ENCODE assay signal across 24 cellular contexts in genomic region chr12:132330549-132330881, GRCh38. TPM values are rescaled to one million over a fixed set of nuclear protein-coding genes. Genes with fewer than 3 reads are reported as not detected.
DNase-seq lines count a peak whose midpoint lies in the region; ATAC-seq, FAIRE-seq and TF ChIP-seq lines count a peak whose summit lies in the region.
"Had no signal": no experiment of that assay in that cellular context is flagged by ENCODE, and none has a peak within 500 bp of the region (broad histone marks: within the 10 kb centered on the region; RNA-seq: fewer than 3 reads in every experiment).

No MANE protein-coding gene starts in this region.

- RAD21 ChIA-PET in GM12878 (lab: Charles Lee; ENCODE audit: unreplicated experiment): no interaction called here

- no peak overlapping the region for H3K4me2 ChIP-seq in GM12878 (ENCODE audit: control insufficient read depth, insufficient read depth)
- H3K4me2 ChIP-seq in neural progenitor cell: no peak overlapping the region

- CTCF ChIA-PET in activated naive CD4-positive, alpha-beta T cell treated with anti-CD3 and anti-CD28 coated beads, Interleukin-2, amount 10 ng/mL, durations not matched to agents 7 days and 5 days (lab: Charles Lee): no interaction called here
- CTCF ChIA-PET in GM12878 (lab: Yijun Ruan, JAX): no interaction called here

- no peak for DNase-seq in activated naive CD4-positive, alpha-beta T cell treated with anti-CD3 and anti-CD28 coated beads, Interleukin-2, amount 10 ng/mL, durations not matched to agents 7 days and 5 days
- DNase-seq in GM12878 (ENCODE audit: low read depth, low spot score) (no peak), glutamatergic neuron (no peak), neural progenitor cell (ENCODE audit: low spot score) (no peak), hippocampal formation (lab: John Stamatoyannopoulos, UW) (no peak), AG08395 (ENCODE audit: low spot score) (no peak)
- no peak for DNase-seq in stimulated activated CD8-positive, alpha-beta memory T cell treated with anti-CD3 and anti-CD28 coated beads, Interleukin-4, amount 100 ng/mL, for 48 hours
- DNase-seq: CD4-positive, alpha-beta memory T cell; DND-41; GDM1; GOT3; NCI-H1436 treated with DMSO at 0.1 percent for 48 hours; NCI-H2029 treated with DMSO at 0.1 percent for 48 hours; NCI-H2171 treated with DMSO at 0.1 percent for 48 hours; NCI-H446 treated with DMSO at 0.1 percent for 48 hours; NCI-H748 treated with DMSO at 0.1 percent for 48 hours; OCI-M1; RPMI8226; SJCRH30 had no signal

- intact Hi-C loops in GM12878 (cut with micrococcal nuclease; ENCODE audit: unreplicated experiment): no loop called here

- POLR2A ChIA-PET in GM12878 (lab: Charles Lee): no interaction called here

- no peak for TF ChIP-seq RAD21 in GM12878 (IDR thresholded peaks at IDR 0.05; ENCODE audit: insufficient read depth, low read depth, low read length)

- no peaks in the 10 kb centered on the region for H3K9me3 Mint-ChIP-seq in activated naive CD4-positive, alpha-beta T cell treated with anti-CD3 and anti-CD28 coated beads, Interleukin-2, amount 50 U/mL, for 24 hours
- H3K9me3 Mint-ChIP-seq in activated naive CD4-positive, alpha-beta T cell treated with anti-CD3 and anti-CD28 coated beads, Interleukin-2, amount 10 ng/mL, durations not matched to agents 7 days and 5 days: peaks cover 10% of the 10 kb centered on the region
- peaks cover 19% of the 10 kb centered on the region for H3K9me3 Mint-ChIP-seq in glutamatergic neuron (ENCODE audit: unreplicated experiment)
- H3K9me3 Mint-ChIP-seq in neural progenitor cell: peaks cover 4% of the 10 kb centered on the region

- no peak overlapping the region for H3K4me3 ChIP-seq in GM12878
- no peak overlapping the region for H3K4me3 ChIP-seq in neural progenitor cell
- H3K4me3 ChIP-seq: SJCRH30 had no signal

- H3K9ac ChIP-seq in GM12878 (ENCODE audit: control insufficient read depth, insufficient read depth, low read length) (no peak overlapping the region), neural progenitor cell (no peak overlapping the region)

- H3K27ac ChIP-seq in GM12878 (ENCODE audit: control insufficient read depth, insufficient read depth): no peak overlapping the region
- H3K27ac ChIP-seq in neural progenitor cell: no peak overlapping the region
- H3K27ac ChIP-seq: 22Rv1, HL-60, SJCRH30 had no signal

- no peak overlapping the region for H3K27ac Mint-ChIP-seq in activated naive CD4-positive, alpha-beta T cell treated with anti-CD3 and anti-CD28 coated beads, Interleukin-2, amount 50 U/mL, for 24 hours
- H3K27ac Mint-ChIP-seq in activated naive CD4-positive, alpha-beta T cell treated with anti-CD3 and anti-CD28 coated beads, Interleukin-2, amount 10 ng/mL, durations not matched to agents 7 days and 5 days: no peak overlapping the region
- H3K27ac Mint-ChIP-seq in glutamatergic neuron (ENCODE audit: unreplicated experiment) (peak overlapping the region; percentile 6), neural progenitor cell (no peak overlapping the region)
- H3K27ac Mint-ChIP-seq: CD4-positive, alpha-beta memory T cell had no signal

- no peaks in the 10 kb centered on the region; the same call in 2 of the 3 replicates for H3K9me3 ChIP-seq in GM12878 (replicated peaks; ENCODE audit: control insufficient read depth, insufficient read depth, low read length)
- H3K9me3 ChIP-seq in neural progenitor cell (ENCODE audit: low read depth): no peaks in the 10 kb centered on the region
- H3K9me3 ChIP-seq: SJCRH30 had no signal

- SMC1A ChIA-PET in GM12878 (lab: Charles Lee; ENCODE audit: uncharacterized antibody, unreplicated experiment): no interaction called here

- H3K79me2 ChIP-seq in GM12878 (ENCODE audit: control insufficient read depth, insufficient read depth, low read length) (no peaks in the 10 kb centered on the region), neural progenitor cell (ENCODE audit: low read depth) (no peaks in the 10 kb centered on the region)

- H3K4me1 ChIP-seq in GM12878 (ENCODE audit: control insufficient read depth, insufficient read depth, low read length) (no peaks in the 10 kb centered on the region), neural progenitor cell (no peaks in the 10 kb centered on the region)
- H3K4me1 ChIP-seq: SJCRH30 had no signal

- no peak for TF ChIP-seq CTCF in GM12878 (IDR thresholded peaks at IDR 0.05 in 2 of 3, conservative IDR thresholded peaks at IDR 0.05 in 1 of 3; ENCODE audit: control insufficient read depth in 2 of 3, extremely low read depth in 1 of 3, insufficient read depth in 1 of 3, low read depth in 3 of 3, low read length in 3 of 3)
- TF ChIP-seq CTCF in glutamatergic neuron (IDR thresholded peaks at IDR 0.05; ENCODE audit: partially characterized antibody, unreplicated experiment): no peak
- no peak for TF ChIP-seq CTCF in neural progenitor cell (IDR thresholded peaks at IDR 0.05)

- H3K4me3 Mint-ChIP-seq in activated naive CD4-positive, alpha-beta T cell treated with anti-CD3 and anti-CD28 coated beads, Interleukin-2, amount 50 U/mL, for 24 hours: peak overlapping the region; percentile 0
- H3K4me3 Mint-ChIP-seq in activated naive CD4-positive, alpha-beta T cell treated with anti-CD3 and anti-CD28 coated beads, Interleukin-2, amount 10 ng/mL, durations not matched to agents 7 days and 5 days: no peak overlapping the region
- H3K4me3 Mint-ChIP-seq in glutamatergic neuron (ENCODE audit: unreplicated experiment) (peak overlapping the region; percentile 80), neural progenitor cell (peak overlapping the region; percentile 66)

- peaks cover 11% of the 10 kb centered on the region for H3F3A ChIP-seq in neural progenitor cell (ENCODE audit: low read depth)

- peaks cover 11% of the 10 kb centered on the region for H3K4me1 Mint-ChIP-seq in activated naive CD4-positive, alpha-beta T cell treated with anti-CD3 and anti-CD28 coated beads, Interleukin-2, amount 50 U/mL, for 24 hours
- peaks cover 3% of the 10 kb centered on the region for H3K4me1 Mint-ChIP-seq in activated naive CD4-positive, alpha-beta T cell treated with anti-CD3 and anti-CD28 coated beads, Interleukin-2, amount 10 ng/mL, durations not matched to agents 7 days and 5 days
- peaks cover 6% of the 10 kb centered on the region for H3K4me1 Mint-ChIP-seq in glutamatergic neuron (ENCODE audit: low read depth, unreplicated experiment)
- peaks cover 7% of the 10 kb centered on the region for H3K4me1 Mint-ChIP-seq in neural progenitor cell

- TF ChIP-seq EP300 in GM12878 (IDR thresholded peaks at IDR 0.05; ENCODE audit: borderline replicate concordance in 1 of 2, control insufficient read depth in 1 of 2, low read depth in 2 of 2, low read length in 2 of 2): no peak

- H3K36me3 Mint-ChIP-seq in activated naive CD4-positive, alpha-beta T cell treated with anti-CD3 and anti-CD28 coated beads, Interleukin-2, amount 50 U/mL, for 24 hours: no peaks in the 10 kb centered on the region
- H3K36me3 Mint-ChIP-seq in activated naive CD4-positive, alpha-beta T cell treated with anti-CD3 and anti-CD28 coated beads, Interleukin-2, amount 10 ng/mL, durations not matched to agents 7 days and 5 days: no peaks in the 10 kb centered on the region
- H3K36me3 Mint-ChIP-seq in glutamatergic neuron (ENCODE audit: unreplicated experiment) (peaks cover 10% of the 10 kb centered on the region), neural progenitor cell (no peaks in the 10 kb centered on the region)
- H3K36me3 Mint-ChIP-seq: CD4-positive, alpha-beta memory T cell had no signal

- H4K20me1 ChIP-seq in GM12878 (ENCODE audit: control insufficient read depth, insufficient read depth) (no peaks in the 10 kb centered on the region), neural progenitor cell (ENCODE audit: low read depth) (peaks cover 31% of the 10 kb centered on the region)

- in situ Hi-C loops in GM12878 (cut with MboI): no loop called here

- FAIRE-seq in GM12878 (lab: Jason Lieb, UNC): no peak
- FAIRE-seq: GM12892 had no signal

- H3K27me3 ChIP-seq in GM12878 (replicated peaks in 1 of 2; ENCODE audit: control insufficient read depth in 2 of 2, insufficient read depth in 2 of 2, low read length in 1 of 2): no peaks in the 10 kb centered on the region; a peak in 1 of 4 replicates
- peaks cover 97% of the 10 kb centered on the region for H3K27me3 ChIP-seq in neural progenitor cell
- H3K27me3 ChIP-seq: SJCRH30 had no signal

- WGBS in GM12878 (ENCODE audit: insufficient coverage, insufficient replicate concordance, low lambda C conversion rate, missing lambda C conversion rate): 20% methylated on average over 5 of the region's 5 CpGs

- peaks cover 15% of the 10 kb centered on the region for H3K27me3 Mint-ChIP-seq in activated naive CD4-positive, alpha-beta T cell treated with anti-CD3 and anti-CD28 coated beads, Interleukin-2, amount 50 U/mL, for 24 hours
- peaks cover 55% of the 10 kb centered on the region for H3K27me3 Mint-ChIP-seq in activated naive CD4-positive, alpha-beta T cell treated with anti-CD3 and anti-CD28 coated beads, Interleukin-2, amount 10 ng/mL, durations not matched to agents 7 days and 5 days
- peaks cover 13% of the 10 kb centered on the region for H3K27me3 Mint-ChIP-seq in glutamatergic neuron (ENCODE audit: unreplicated experiment)
- H3K27me3 Mint-ChIP-seq in neural progenitor cell (ENCODE audit: insufficient read depth, low read depth): peaks cover 43% of the 10 kb centered on the region

- TF ChIP-seq POLR2A in GM12878 (IDR thresholded peaks at IDR 0.05; ENCODE audit: low read depth, low read length): no peak

- H3K36me3 ChIP-seq in GM12878 (ENCODE audit: control insufficient read depth in 2 of 2, insufficient read depth in 2 of 2, low read length in 1 of 2) (no peaks in the 10 kb centered on the region), neural progenitor cell (no peaks in the 10 kb centered on the region)
- H3K36me3 ChIP-seq: SJCRH30 had no signal

- H2AFZ ChIP-seq in GM12878 (ENCODE audit: control insufficient read depth, low read depth, low read length) (no peak overlapping the region), neural progenitor cell (replicated peaks) (no peak overlapping the region)

- no TSS peak for BruUV-seq in GM12878 (replicated peaks; lab: Mats Ljungman, UMichigan)

- ATAC-seq in GM12878: no peak

RNA-seq across cellular contexts. Expression of gene GALNT9, which starts 1.1 kb away (rescaled TPM):
- total RNA-seq in GM12878 (2013; cell fraction: nucleolus; rRNA removed): not detected in 2 replicates
- total RNA-seq in GM12878 (2014; rRNA removed) (not detected in 2 replicates), GM12878 (2014; rRNA removed; fragmentation: Illumina TruSeq; extraction: Trizol) (not detected in 2 replicates), GM12878 (2021) (not detected in 2 replicates), glutamatergic neuron (ENCODE audit: unreplicated experiment) (13.7 TPM), neural progenitor cell (ENCODE audit: low replicate concordance) (0.34 TPM in 1 of 2 replicates, not detected in the other)
- polyA plus RNA-seq in GM12878 (2011; ENCODE audit: low read depth): not detected
- polyA plus RNA-seq in GM12878 (2011; rRNA removed) (0.04 TPM in 1 of 2 replicates, not detected in the other), GM12878 (2014; fragmentation: Illumina TruSeq; extraction: Trizol) (not detected in 2 replicates), GM12878 (2014; fragmentation: Nextera tagmentation; extraction: Ambion mirVana) (not detected), GM12878 (2014; rRNA removed) (not detected in 2 replicates), GM12878 (2016; fragmentation: Nextera tagmentation; extraction: Ambion mirVana) (not detected)
- polyA plus RNA-seq in GM12878 (2011; cell fraction: cytosol; rRNA removed): 0.18 and 0.21 TPM in 2 replicates
- polyA plus RNA-seq in GM12878 (2011; cell fraction: nucleus; rRNA removed): 0.31 TPM in 1 of 2 replicates, not detected in the other
- polyA plus RNA-seq in GM12878 (2012): 0.22 TPM in 1 of 2 replicates, not detected in the other
- 0.29 TPM in 1 of 2 replicates, not detected in the other for polyA minus RNA-seq in GM12878 (2011; rRNA and poly(A)+ RNA removed)
- not detected in 2 replicates for polyA minus RNA-seq in GM12878 (2011; cell fraction: cytosol; rRNA and poly(A)+ RNA removed)
- polyA minus RNA-seq in GM12878 (2011; cell fraction: nucleus; rRNA and poly(A)+ RNA removed): not detected in 2 replicates
- total RNA-seq: CD4-positive, alpha-beta memory T cell had no signal
- polyA plus RNA-seq: BJ had no signal

Comparison
In these comparisons a context has a peak if more than half of its experiments do, and no peak if none do; other contexts are left out.
1. RNA of gene GALNT9, which starts 1.1 kb away (total RNA-seq): 13.7 TPM in glutamatergic neuron (single experiment); not detected in GM12878 and 0.34 TPM in neural progenitor cell; every median in the first group is over 10 times any median in the second.